In the genomic region with DNA sequence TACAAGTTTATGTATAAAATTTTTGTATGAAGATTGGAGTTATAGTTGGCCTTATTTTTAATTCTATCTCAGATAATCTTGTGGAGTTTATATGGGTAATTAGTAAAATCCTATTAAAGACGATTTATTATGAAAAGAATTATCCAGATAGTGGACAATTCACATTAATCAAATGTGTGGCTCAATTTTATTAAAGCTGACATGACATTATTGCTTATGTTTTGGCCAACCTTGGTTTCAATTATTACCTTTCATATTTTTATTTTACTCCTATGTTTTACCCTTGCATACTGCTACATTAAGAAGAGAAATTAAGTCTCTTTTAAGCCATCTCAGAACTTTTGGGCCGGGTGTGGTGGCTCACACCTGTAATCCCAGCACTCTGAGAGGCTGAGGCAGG, we compare ENCODE assay signal across 35 cellular contexts.
"Had no signal": no experiment of that assay in that cellular context is flagged by ENCODE, and none has a peak within 500 bp of the region (broad histone marks: within the 10 kb centered on the region; RNA-seq: fewer than 3 reads in every experiment).

No MANE protein-coding gene starts in this region.

- DNase-seq: activated B cell treated with CpG ODN at 0.5 μM for 24 hours; activated CD4-positive, alpha-beta T cell treated with anti-CD3 and anti-CD28 coated beads for 48 hours; activated CD4-positive, alpha-beta T cell treated with anti-CD3 and anti-CD28 coated beads, Interleukin-2, amount 50 U/mL, for 1 hour; activated CD4-positive, alpha-beta T cell treated with anti-CD3 and anti-CD28 coated beads, Interleukin-2, amount 50 U/mL, for 48 hours; activated CD8-positive, alpha-beta memory T cell treated with anti-CD3 and anti-CD28 coated beads, Interleukin-2, amount 10 ng/mL, durations not matched to agents 7 days and 5 days; activated CD8-positive, alpha-beta memory T cell treated with anti-CD3 and anti-CD28 coated beads, Interleukin-2, amount 50 U/mL, for 4 hours; activated CD8-positive, alpha-beta T cell treated with anti-CD3 and anti-CD28 coated beads, Interleukin-2, amount 10 ng/mL, durations not matched to agents 7 days and 5 days; activated gamma-delta T cell treated with Interleukin-2 at 50 U/mL for 16 hours; activated naive CD4-positive, alpha-beta T cell treated with anti-CD3 and anti-CD28 coated beads, Interleukin-2, amount 50 U/mL, for 16 hours; activated naive CD4-positive, alpha-beta T cell treated with Interleukin-2 at 50 U/mL for 16 hours; activated T-cell treated with anti-CD3 and anti-CD28 coated beads, Interleukin-2, amount 50 U/mL, for 1 hour; activated T-cell treated with anti-CD3 and anti-CD28 coated beads, Interleukin-2, amount 50 U/mL, for 48 hours; amniotic stem cell; anterior cingulate cortex; brain microvascular endothelial cell; cortex of kidney; dermis blood vessel endothelial cell; effector CD4-positive, alpha-beta T cell; effector memory CD8-positive, alpha-beta T cell; foreskin keratinocyte; gastrocnemius medialis; glutamatergic neuron; heart left ventricle; T-cell; T-helper 9 cell; WERI-Rb-1 had no signal

- FAIRE-seq: astrocyte, bronchial epithelial cell, colon had no signal

- H3K36me3 Mint-ChIP-seq: activated CD8-positive, alpha-beta memory T cell treated with anti-CD3 and anti-CD28 coated beads, Interleukin-2, amount 10 ng/mL, durations not matched to agents 7 days and 5 days had no signal

- H3K4me3 Mint-ChIP-seq: activated B cell treated with CpG ODN at 0.5 μM for 24 hours; activated CD8-positive, alpha-beta memory T cell treated with anti-CD3 and anti-CD28 coated beads, Interleukin-2, amount 10 ng/mL, durations not matched to agents 7 days and 5 days; activated CD8-positive, alpha-beta T cell treated with anti-CD3 and anti-CD28 coated beads, Interleukin-2, amount 10 ng/mL, durations not matched to agents 7 days and 5 days; activated naive CD8-positive, alpha-beta T cell; activated T-helper 1 cell treated with anti-CD3 and anti-CD28 coated beads, Interleukin-12 subunit alpha, Interleukin-12 subunit beta, Interleukin-2, Interleukin-4 antibody, amounts not matched to agents 30 ng/mL and 10 ng/mL and 1 ng/mL, durations not matched to agents 14 hours and 24 hours and 36 hours; central memory CD8-positive, alpha-beta T cell; effector memory CD8-positive, alpha-beta T cell; T-cell; T-helper 1 cell treated with Interleukin-12 subunit alpha and Interleukin-12 subunit beta and Interleukin-4 antibody, amounts not matched to agents 30 μg/mL and 1 μg/mL, for 36 hours had no signal

- H3K4me1 Mint-ChIP-seq: activated B cell treated with CpG ODN at 0.5 μM for 24 hours; activated CD8-positive, alpha-beta memory T cell treated with anti-CD3 and anti-CD28 coated beads, Interleukin-2, amount 10 ng/mL, durations not matched to agents 7 days and 5 days; central memory CD8-positive, alpha-beta T cell; T-cell had no signal

- H3K27me3 Mint-ChIP-seq: activated CD8-positive, alpha-beta memory T cell treated with anti-CD3 and anti-CD28 coated beads, Interleukin-2, amount 10 ng/mL, durations not matched to agents 7 days and 5 days; activated naive CD8-positive, alpha-beta T cell; central memory CD8-positive, alpha-beta T cell; effector memory CD8-positive, alpha-beta T cell; T-cell had no signal

- H3K4me1 ChIP-seq: foreskin keratinocyte had no signal

- H3K27ac ChIP-seq: brain microvascular endothelial cell, esophagus muscularis mucosa, foreskin keratinocyte, gastrocnemius medialis, WERI-Rb-1 had no signal

- H3K27ac Mint-ChIP-seq: activated B cell treated with CpG ODN at 0.5 μM for 24 hours; activated CD8-positive, alpha-beta memory T cell treated with anti-CD3 and anti-CD28 coated beads, Interleukin-2, amount 10 ng/mL, durations not matched to agents 7 days and 5 days; activated CD8-positive, alpha-beta T cell treated with anti-CD3 and anti-CD28 coated beads, Interleukin-2, amount 10 ng/mL, durations not matched to agents 7 days and 5 days; activated naive CD8-positive, alpha-beta T cell; activated T-helper 1 cell treated with anti-CD3 and anti-CD28 coated beads, Interleukin-12 subunit alpha, Interleukin-12 subunit beta, Interleukin-2, Interleukin-4 antibody, amounts not matched to agents 30 ng/mL and 10 ng/mL and 1 ng/mL, durations not matched to agents 14 hours and 24 hours and 36 hours; effector memory CD8-positive, alpha-beta T cell; T-cell; T-helper 1 cell treated with Interleukin-12 subunit alpha and Interleukin-12 subunit beta and Interleukin-4 antibody, amounts not matched to agents 30 μg/mL and 1 μg/mL, for 36 hours had no signal

- ATAC-seq: activated CD4-positive, CD25-positive, alpha-beta regulatory T cell treated with anti-CD3 and anti-CD28 coated beads, Interleukin-2, amount 50 U/mL, for 24 hours; activated CD8-positive, alpha-beta memory T cell treated with anti-CD3 and anti-CD28 coated beads, Interleukin-2, amount 10 ng/mL, durations not matched to agents 7 days and 5 days; activated CD8-positive, alpha-beta T cell treated with anti-CD3 and anti-CD28 coated beads, Interleukin-2, amount 10 ng/mL, durations not matched to agents 7 days and 5 days; effector memory CD8-positive, alpha-beta T cell; foreskin keratinocyte; gastrocnemius medialis; heart left ventricle; T-cell had no signal

- H3K4me3 ChIP-seq: esophagus muscularis mucosa, gastrocnemius medialis, heart left ventricle had no signal

- H3K27me3 ChIP-seq: brain microvascular endothelial cell, esophagus muscularis mucosa, foreskin keratinocyte, gastrocnemius medialis, heart left ventricle had no signal
